Comparison of ENCODE assay signal across 1 cellular context in the genomic region with DNA sequence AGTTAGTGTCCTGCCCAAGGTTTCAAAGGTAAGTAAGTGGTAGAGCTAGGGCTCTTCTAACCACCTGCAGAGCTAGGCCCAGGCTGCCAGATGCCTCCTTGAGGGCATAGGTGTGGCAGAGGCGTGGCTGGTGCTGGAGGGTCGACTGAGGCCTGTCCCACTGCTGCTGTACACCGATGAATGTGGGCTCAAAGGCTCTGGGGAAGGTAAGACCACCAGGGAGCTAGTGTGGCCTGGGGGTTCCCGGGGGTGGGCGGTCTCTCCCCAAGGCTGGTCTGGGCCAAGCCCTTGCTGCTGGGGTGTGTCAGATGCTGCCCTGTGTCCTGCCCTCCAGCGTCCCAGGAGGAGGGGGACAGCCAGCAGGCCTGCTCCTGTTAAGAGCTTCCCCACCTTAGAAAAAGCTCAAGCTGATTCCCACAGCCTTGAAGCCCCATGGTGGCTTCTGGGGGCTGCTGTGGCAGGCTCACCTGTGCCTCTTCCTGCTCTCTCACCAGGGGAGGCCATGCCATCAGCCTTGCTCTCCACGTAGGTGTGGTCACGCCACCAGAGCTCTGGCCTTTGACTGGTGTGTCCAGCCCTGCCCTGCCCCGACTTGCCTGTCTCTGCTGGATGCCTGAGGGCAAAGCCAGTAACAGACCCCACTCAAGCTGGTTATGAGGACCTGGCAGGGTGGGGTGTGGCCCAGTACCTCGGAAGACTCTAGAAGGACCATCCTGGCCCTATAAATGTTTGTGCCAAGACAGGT.
TF ChIP-seq lines count a peak whose summit lies in the region.

No MANE protein-coding gene starts in this region.

TF ChIP-seq in IMR-90, 13 proteins besides CTCF, POLR2A, EP300 and RAD21 (continued from another document):
- TF ChIP-seq BHLHE40 (IDR thresholded peaks at IDR 0.05; ENCODE audit: low read depth, low read length), result no peak
- no peak for TF ChIP-seq MXI1 (IDR thresholded peaks at IDR 0.05; ENCODE audit: borderline replicate concordance, low read depth, low read length)
- no peak for TF ChIP-seq CEBPB (IDR thresholded peaks at IDR 0.05; ENCODE audit: low read depth, low read length)
- no peak for TF ChIP-seq FOS (IDR thresholded peaks at IDR 0.05; ENCODE audit: low read depth, low read length)
- no peak for TF ChIP-seq RCOR1 (IDR thresholded peaks at IDR 0.05; ENCODE audit: insufficient replicate concordance, low read length)
- TF ChIP-seq SMC3 (IDR thresholded peaks at IDR 0.05; ENCODE audit: low read depth, low read length), result no peak
- TF ChIP-seq CHD1 (IDR thresholded peaks at IDR 0.05; ENCODE audit: low read depth, low read length), result no peak
